Comparison of ENCODE assay signal across 8 cellular contexts in the genomic region with DNA sequence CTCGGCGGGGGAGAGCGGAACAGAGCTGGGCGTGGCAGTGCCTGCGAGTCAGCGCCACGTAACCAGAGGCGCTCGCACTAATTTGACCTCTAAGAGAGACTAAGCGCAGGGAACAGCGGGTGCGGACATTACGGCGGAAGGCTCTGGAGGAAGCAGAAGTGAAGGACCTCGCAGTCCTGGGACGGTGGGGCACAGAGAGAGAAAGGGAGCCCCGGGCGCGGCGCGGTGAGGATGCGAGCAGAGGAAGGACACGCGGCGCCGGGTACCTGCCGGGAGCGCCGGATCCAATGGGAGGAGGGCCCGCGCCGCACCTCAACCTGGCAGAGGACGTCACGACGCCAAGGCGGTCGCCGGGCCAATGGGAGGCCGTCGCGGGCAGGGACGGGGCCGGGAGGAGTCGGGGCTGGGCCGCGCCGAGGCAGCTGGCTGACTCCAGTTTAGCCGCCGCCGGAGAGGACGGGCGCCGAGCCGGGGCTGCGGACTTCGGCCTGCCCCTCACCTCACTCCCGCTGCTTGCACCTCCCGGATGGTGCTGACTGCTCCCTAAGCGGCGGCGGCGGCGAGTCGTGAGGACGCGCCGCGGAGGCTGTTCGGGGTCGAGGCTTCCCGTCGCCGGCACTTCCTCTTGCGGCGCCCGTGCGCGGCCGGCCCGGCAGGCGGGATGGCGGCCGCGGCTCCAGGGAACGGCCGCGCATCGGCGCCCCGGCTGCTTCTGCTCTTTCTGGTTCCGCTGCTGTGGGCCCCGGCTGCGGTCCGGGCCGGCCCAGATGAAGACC. TPM values are rescaled to one million over a fixed set of nuclear protein-coding genes. Genes with fewer than 3 reads are reported as not detected.
A peak's percentile ranks its signal among the peaks of the same experiment; 100 is the strongest.
DNase-seq lines count a peak whose midpoint lies in the region; ATAC-seq and TF ChIP-seq lines count a peak whose summit lies in the region.

Gene TMEM165, plus strand, starts transcription at position 429 of the 776 bp plus-strand sequence. Its CDS starts 233 bp downstream, at position 662.

- H2AFZ ChIP-seq in PC-3 (ENCODE audit: low read length): peak within 1 kb of the TSS; percentile 71

- CTCF ChIA-PET in PC-3 (lab: Charles Lee): interaction anchor here (0.6 to 1.0 kb wide), 2 partner anchors 50 to 150 kb away, joined by 3 to 6 read pairs; partner anchors contain the start of gene SRD5A3

- TF ChIP-seq RAD21 in Ishikawa (IDR thresholded peaks at IDR 0.05; ENCODE audit: low read depth): no peak

- DNase-seq in DMS153 (lab: John Stamatoyannopoulos, UW): peak; percentile 86
- DNase-seq in PC-3: peak; percentile 94
- peak; percentile 89 for DNase-seq in activated T-cell treated with anti-CD3 and anti-CD28 coated beads for 48 hours (ENCODE audit: low read depth)
- peak; percentile 64 for DNase-seq in epithelial cell of prostate (ENCODE audit: low read depth, low spot score)
- DNase-seq in mucosa of gallbladder (ENCODE audit: low spot score): peak; percentile 93
- peak; percentile 59 to 78 for DNase-seq in stimulated activated CD8-positive, alpha-beta memory T cell treated with anti-CD3 and anti-CD28 coated beads, Interleukin-4, amount 100 ng/mL, for 4 hours (ENCODE audit: low read depth in 2 of 2, low spot score in 1 of 2)

- H3K27ac ChIP-seq in PC-3 (ENCODE audit: low read length) (peak within 1 kb of the TSS; percentile 78), epithelial cell of prostate (peak within 1 kb of the TSS; percentile 89)

- intact Hi-C loops in PC-3 (cut with micrococcal nuclease): loop anchor here (1.0 kb wide), 2 partner anchors 152 to 222 kb away; no protein-coding TSS in a partner anchor

- peak within 1 kb of the TSS; percentile 92 for H3K4me2 ChIP-seq in PC-3 (ENCODE audit: low read length)

- H3K9me3 ChIP-seq in PC-3 (ENCODE audit: low read length): no peaks in the 10 kb centered on the region

- H3F3A ChIP-seq in PC-3 (ENCODE audit: low read length, unreplicated experiment): peaks cover 3% of the 10 kb centered on the region

- BruUV-seq in PC-3 (replicated peaks; lab: Mats Ljungman, UMichigan): no TSS peak

- peak within 1 kb of the TSS; percentile 72 for H3K4me3 ChIP-seq in PC-3 (ENCODE audit: low read length)

- H3K9me2 ChIP-seq in PC-3 (replicated peaks; ENCODE audit: low read length): no peaks in the 10 kb centered on the region

- TF ChIP-seq EP300 in Ishikawa (IDR thresholded peaks at IDR 0.05; ENCODE audit: borderline replicate concordance): no peak

- peaks cover 41% of the 10 kb centered on the region for H3K4me1 ChIP-seq in PC-3 (ENCODE audit: insufficient read depth, low read length)

- peaks cover 11% of the 10 kb centered on the region for H3K36me3 ChIP-seq in PC-3 (ENCODE audit: low read depth, low read length)

- ATAC-seq in GM21619 (IDR thresholded peaks at IDR 0.05; ENCODE audit: unreplicated experiment) (peak; percentile 89), PC-3 (peak; percentile 86)

- POLR2A ChIA-PET in PC-3 (lab: Charles Lee; ENCODE audit: unreplicated experiment): interaction anchor here (0.6 to 1.1 kb wide), 3 partner anchors 50 to 158 kb away, joined by 4 to 8 read pairs (median 4); no protein-coding TSS in a partner anchor

- no peak for TF ChIP-seq CTCF in PC-3 (conservative IDR thresholded peaks at IDR 0.05; ENCODE audit: low read depth, low read length)

- H3K9ac ChIP-seq in PC-3 (ENCODE audit: low read length): peak within 1 kb of the TSS; percentile 88

- H3K27me3 ChIP-seq in PC-3 (ENCODE audit: low read length): no peaks in the 10 kb centered on the region

- H3K79me2 ChIP-seq in PC-3 (ENCODE audit: low read length): peaks cover 46% of the 10 kb centered on the region

- H4K20me1 ChIP-seq in PC-3 (ENCODE audit: low read length): peaks cover 39% of the 10 kb centered on the region

TF ChIP-seq in Ishikawa, 13 proteins besides CTCF, POLR2A, EP300 and RAD21:
- no peak for TF ChIP-seq TCF12 (IDR thresholded peaks at IDR 0.05; ENCODE audit: low read depth)
- peak; percentile 89 for TF ChIP-seq TAF1 (IDR thresholded peaks at IDR 0.05; ENCODE audit: low read depth)
- TF ChIP-seq FOXM1 (IDR thresholded peaks at IDR 0.05; ENCODE audit: borderline replicate concordance, low read depth): no peak
- TF ChIP-seq, protein P1, sequence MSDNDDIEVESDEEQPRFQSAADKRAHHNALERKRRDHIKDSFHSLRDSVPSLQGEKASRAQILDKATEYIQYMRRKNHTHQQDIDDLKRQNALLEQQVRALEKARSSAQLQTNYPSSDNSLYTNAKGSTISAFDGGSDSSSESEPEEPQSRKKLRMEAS (IDR thresholded peaks at IDR 0.05): peak; percentile 80
- TF ChIP-seq ZBTB7A (IDR thresholded peaks at IDR 0.05; ENCODE audit: low read depth): no peak
- TF ChIP-seq REST (IDR thresholded peaks at IDR 0.05; ENCODE audit: low read depth): no peak
- no peak for TF ChIP-seq CEBPB (IDR thresholded peaks at IDR 0.05)
- TF ChIP-seq, protein P2, sequence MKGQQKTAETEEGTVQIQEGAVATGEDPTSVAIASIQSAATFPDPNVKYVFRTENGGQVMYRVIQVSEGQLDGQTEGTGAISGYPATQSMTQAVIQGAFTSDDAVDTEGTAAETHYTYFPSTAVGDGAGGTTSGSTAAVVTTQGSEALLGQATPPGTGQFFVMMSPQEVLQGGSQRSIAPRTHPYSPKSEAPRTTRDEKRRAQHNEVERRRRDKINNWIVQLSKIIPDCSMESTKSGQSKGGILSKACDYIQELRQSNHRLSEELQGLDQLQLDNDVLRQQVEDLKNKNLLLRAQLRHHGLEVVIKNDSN (IDR thresholded peaks at IDR 0.05): no peak
- TF ChIP-seq TEAD4 (IDR thresholded peaks at IDR 0.05): no peak
- no peak for TF ChIP-seq NFIC (IDR thresholded peaks at IDR 0.05)
- TF ChIP-seq CREB1 (IDR thresholded peaks at IDR 0.05; ENCODE audit: low read depth): peak; percentile 55
- TF ChIP-seq YY1 (IDR thresholded peaks at IDR 0.05; ENCODE audit: low read depth): no peak
- TF ChIP-seq EGR1 (IDR thresholded peaks at IDR 0.05): 0 out of 2 replicates have a peak, but pooled peaks have one; percentile 14

RNA-seq across cellular contexts. Expression of gene TMEM165, which starts in this region (rescaled TPM):
- total RNA-seq in PC-3 (2014; rRNA removed): 146 and 148 TPM in 2 replicates
- 98.8 TPM for total RNA-seq in mucosa of gallbladder

Comparison
In these comparisons a context has a peak if more than half of its experiments do, and no peak if none do; other contexts are left out.
1. Peak in every context shown above with its lines: DNase-seq, ATAC-seq, H3K4me3 ChIP-seq and H3K27ac ChIP-seq.